Comparison of ENCODE assay signal across 8 cellular contexts in genomic region chr1:204127597-204128242, GRCh38. TPM values are rescaled to one million over a fixed set of nuclear protein-coding genes. Genes with fewer than 3 reads are reported as not detected.
DNase-seq lines count a peak whose midpoint lies in the region; ATAC-seq and TF ChIP-seq lines count a peak whose summit lies in the region.

No MANE protein-coding gene starts in this region.

- CTCF ChIA-PET in Panc1 (lab: Charles Lee): interaction anchor here (0.5 to 2.8 kb wide), 5 partner anchors 39 to 285 kb away, joined by 3 to 30 read pairs (median 3); no protein-coding TSS in a partner anchor

- H3K36me3 ChIP-seq in Panc1 (ENCODE audit: control insufficient read depth, insufficient read depth, low read length) (peaks cover 3% of the 10 kb centered on the region), lower lobe of right lung (peaks cover 38% of the 10 kb centered on the region)

- no peaks in the 10 kb centered on the region for H3K9me3 ChIP-seq in Panc1 (ENCODE audit: control insufficient read depth, insufficient read depth, low read depth, low read length)
- no peaks in the 10 kb centered on the region for H3K9me3 ChIP-seq in lower lobe of right lung

- DNase-seq in EH (ENCODE audit: low read depth) (peak; percentile 89), LoVo (ENCODE audit: low spot score) (peak; percentile 62), Panc1 (ENCODE audit: low read depth, low spot score) (peak; percentile 54), dorsolateral prefrontal cortex (peak in 9 of 10 donors; percentile 48 to 74 (median 61)), lower lobe of right lung (peak; percentile 64), ureter (ENCODE audit: low spot score) (peak; percentile 82)

- in situ Hi-C loops in Panc1 (cut with HindIII; ENCODE audit: low pct_unique_long_range_greater_than_20kb, low sequenced_read_pairs): loop anchor here (25.0 kb wide), 1 partner anchor 265 kb away; the partner anchor contains the start of gene SNRPE

- TF ChIP-seq CTCF in Panc1 (IDR thresholded peaks at IDR 0.05) (peak; percentile 99), dorsolateral prefrontal cortex (IDR thresholded peaks at IDR 0.05 in 54 of 56, conservative IDR thresholded peaks at IDR 0.05 in 2 of 56; ENCODE audit: low read depth in 1 of 56, partially characterized antibody in 56 of 56) (peak; percentile 80 to 98 (median 92)), lower lobe of right lung (IDR thresholded peaks at IDR 0.05) (peak; percentile 94)

- intact Hi-C loops in Panc1 (cut with micrococcal nuclease; ENCODE audit: unreplicated experiment): loop anchor here (1.0 kb wide), 1 partner anchor 256 kb away; no protein-coding TSS in a partner anchor
- intact Hi-C loops in dorsolateral prefrontal cortex (cut with DNase I): loop anchor here (1.0 to 5.0 kb wide), 6 partner anchors 55 to 266 kb away; partner anchors contain the start of genes SOX13 (in 2 of the 2) and SNRPE (in 1 of the 2)
- intact Hi-C loops in lower lobe of right lung (cut with DNase I): loop anchor here (5.0 kb wide), 1 partner anchor 255 kb away; no protein-coding TSS in a partner anchor

- BruUV-seq in Panc1 (replicated peaks; lab: Mats Ljungman, UMichigan): no TSS peak

- peak; percentile 57 for ATAC-seq in Panc1
- ATAC-seq in lower lobe of right lung: peak; percentile 66 to 67
- ATAC-seq in GM21515 (IDR thresholded peaks at IDR 0.05; ENCODE audit: unreplicated experiment): no peak
- no peak for ATAC-seq in HG03097 (IDR thresholded peaks at IDR 0.05; ENCODE audit: low FRiP score, unreplicated experiment)

- H3K27ac ChIP-seq in Panc1 (ENCODE audit: low read length) (no peak overlapping the region), dorsolateral prefrontal cortex (peak overlapping the region in 24 of 59 donors; percentile 8 to 73 (median 53)), lower lobe of right lung (peak overlapping the region; percentile 39)

- peaks cover 29% of the 10 kb centered on the region for H3K4me1 ChIP-seq in Panc1 (ENCODE audit: control insufficient read depth, insufficient read depth, low read length)
- peaks cover 34% of the 10 kb centered on the region for H3K4me1 ChIP-seq in lower lobe of right lung

- H3K27me3 ChIP-seq in Panc1 (ENCODE audit: control insufficient read depth, insufficient read depth, low read length) (no peaks in the 10 kb centered on the region), dorsolateral prefrontal cortex (no peaks in the 10 kb centered on the region), lower lobe of right lung (ENCODE audit: low read depth) (no peaks in the 10 kb centered on the region)

- POLR2A ChIA-PET in Panc1 (lab: Charles Lee): no interaction called here

- H3K4me3 ChIP-seq in Panc1 (ENCODE audit: low read depth in 2 of 2, low read length in 2 of 2) (no peak overlapping the region), dorsolateral prefrontal cortex (no peak overlapping the region), lower lobe of right lung (no peak overlapping the region)

RNA-seq across cellular contexts. Expression of gene ETNK2, which starts 24.1 kb away (rescaled TPM):
- total RNA-seq in Panc1 (2021; ENCODE audit: unreplicated experiment) (6.7 TPM), dorsolateral prefrontal cortex (10 to 100 TPM in 30 of 120 experiments, 1 to 10 TPM in 90; 3.3 to 17.5 (median 8.5) TPM), lower lobe of right lung (4.5 TPM), ureter (13.5 TPM)
- polyA plus RNA-seq in Panc1 (2012; ENCODE audit: insufficient read length): 6.0 TPM

RNA-seq across cellular contexts. Expression of gene REN, which starts 38.4 kb away (rescaled TPM):
- total RNA-seq in Panc1 (2021; ENCODE audit: unreplicated experiment): not detected
- polyA plus RNA-seq in Panc1 (2012; ENCODE audit: insufficient read length): not detected
- total RNA-seq in dorsolateral prefrontal cortex: under 1 TPM in 3 of 120 experiments, not detected in 117; 0.32 to 0.69 (median 0.48) TPM
- 0.59 TPM for total RNA-seq in lower lobe of right lung
- 0.89 TPM for total RNA-seq in ureter

RNA-seq across cellular contexts. Expression of gene SOX13, which starts 54.8 kb away (rescaled TPM):
- total RNA-seq in Panc1 (2021; ENCODE audit: unreplicated experiment) (53.0 TPM), dorsolateral prefrontal cortex (10 to 100 TPM; 13.7 to 62.1 (median 24.8) TPM), lower lobe of right lung (57.8 TPM), ureter (85.7 TPM)
- 60.8 TPM for polyA plus RNA-seq in Panc1 (2012; ENCODE audit: insufficient read length)

Comparison
In these comparisons a context has a peak if more than half of its experiments do, and no peak if none do; other contexts are left out.
1. ATAC-seq: peak in Panc1 (single experiment) and lower lobe of right lung (2 of 2); none in GM21515 (single experiment) and HG03097 (single experiment).
2. Peak in every context shown above with its lines, with median percentiles within 50 percentile points of each other: DNase-seq and CTCF ChIP-seq.